9 cellular contexts compared by ENCODE assay signal in the genomic region with DNA sequence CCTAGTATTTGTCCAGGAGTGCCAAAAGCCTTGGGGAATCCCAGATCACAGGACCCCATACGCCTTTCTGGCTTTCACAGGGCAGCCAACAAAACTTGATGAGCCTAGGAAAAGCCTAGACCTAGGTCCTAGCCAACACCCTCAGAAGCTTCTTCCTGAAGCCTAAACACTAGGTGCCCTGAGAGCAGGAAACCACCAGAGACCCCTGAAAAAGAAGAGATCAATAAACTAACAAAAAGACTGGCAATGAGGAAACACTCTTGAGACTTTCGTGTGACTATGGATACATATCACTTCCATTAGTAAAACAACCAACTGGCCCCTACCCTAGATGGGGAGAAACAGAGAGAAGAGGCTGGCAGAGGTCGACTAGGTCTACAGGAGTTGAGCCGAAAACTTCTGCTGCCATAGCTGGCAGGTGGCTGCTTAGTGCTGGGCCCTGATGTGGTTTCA. TPM values are rescaled to one million over a fixed set of nuclear protein-coding genes. Genes with fewer than 3 reads are reported as not detected.
DNase-seq lines count a peak whose midpoint lies in the region; ATAC-seq and TF ChIP-seq lines count a peak whose summit lies in the region.
"Had no signal": no experiment of that assay in that cellular context is flagged by ENCODE, and none has a peak within 500 bp of the region (broad histone marks: within the 10 kb centered on the region; RNA-seq: fewer than 3 reads in every experiment).

No MANE protein-coding gene starts in this region.

- peak overlapping the region; percentile 76 to 96 (median 96) for H3K27ac Mint-ChIP-seq in CD4-positive, CD25-positive, alpha-beta regulatory T cell

- DNase-seq in CD4-positive, CD25-positive, alpha-beta regulatory T cell, result no peak
- DNase-seq in dorsolateral prefrontal cortex, result no peak
- no peak for DNase-seq in AML-193 (lab: John Stamatoyannopoulos, UW)
- no peak for DNase-seq in GM13977 (ENCODE audit: low spot score)
- no peak for DNase-seq in C1 segment of cervical spinal cord (lab: John Stamatoyannopoulos, UW)

- intact Hi-C loops in dorsolateral prefrontal cortex (cut with DNase I), result loop anchor here (2.0 to 10.0 kb wide), 5 partner anchors 27 to 1101 kb away; partner anchors contain the start of genes CDC6 (in 2 of the 2) and CWC25 (in 1 of the 2)

- H3K4me1 ChIP-seq in CD4-positive, CD25-positive, alpha-beta regulatory T cell (ENCODE audit: control insufficient read depth, insufficient read depth, low read length, poor library complexity, severe bottlenecking), result peaks cover 51% of the 10 kb centered on the region
- H3K4me1 ChIP-seq in neutrophil (ENCODE audit: control insufficient read depth in 1 of 2, insufficient read depth in 1 of 2, low read depth in 1 of 2, low read length in 1 of 2), result peaks cover 45 to 47% of the 10 kb centered on the region in 2 experiments

- H3K27ac ChIP-seq in CD4-positive, CD25-positive, alpha-beta regulatory T cell (ENCODE audit: insufficient read depth, low read length, poor library complexity, severe bottlenecking), result peak overlapping the region; percentile 86
- H3K27ac ChIP-seq in KOPT-K1 (ENCODE audit: low read depth, low read length, poor library complexity, severe bottlenecking) (peak overlapping the region; percentile 99), dorsolateral prefrontal cortex (peak overlapping the region in 2 of 59 donors; percentile 12 to 88), neutrophil (no peak overlapping the region)

- peaks cover 25% of the 10 kb centered on the region for H3K36me3 ChIP-seq in CD4-positive, CD25-positive, alpha-beta regulatory T cell (ENCODE audit: control insufficient read depth, insufficient read depth, low read length)
- peaks cover 45% of the 10 kb centered on the region for H3K36me3 ChIP-seq in KOPT-K1 (ENCODE audit: insufficient read depth, low read length)
- H3K36me3 ChIP-seq in neutrophil, result peaks cover 32% of the 10 kb centered on the region

- no peaks in the 10 kb centered on the region for H3K9me3 Mint-ChIP-seq in CD4-positive, CD25-positive, alpha-beta regulatory T cell

- no peak for ATAC-seq in CD4-positive, CD25-positive, alpha-beta regulatory T cell (ENCODE audit: low read depth in 2 of 2)
- no peak for ATAC-seq in HG02588 (IDR thresholded peaks at IDR 0.05; ENCODE audit: unreplicated experiment)

- peaks cover 0 to 66% (median 41%) of the 10 kb centered on the region in 4 donors for H3K4me1 Mint-ChIP-seq in CD4-positive, CD25-positive, alpha-beta regulatory T cell

- H3K9me3 ChIP-seq in CD4-positive, CD25-positive, alpha-beta regulatory T cell (ENCODE audit: control insufficient read depth in 2 of 2, low read length in 2 of 2), result no peaks in the 10 kb centered on the region
- no peaks in the 10 kb centered on the region for H3K9me3 ChIP-seq in KOPT-K1 (ENCODE audit: insufficient read depth, low read length, poor library complexity, severe bottlenecking)
- H3K9me3 ChIP-seq in neutrophil, result no peaks in the 10 kb centered on the region

- H3K4me3 Mint-ChIP-seq in CD4-positive, CD25-positive, alpha-beta regulatory T cell, result peak overlapping the region; percentile 89 to 97 (median 94)

- no peaks in the 10 kb centered on the region for H3K27me3 ChIP-seq in CD4-positive, CD25-positive, alpha-beta regulatory T cell (ENCODE audit: control insufficient read depth, insufficient read depth, low read length)
- H3K27me3 ChIP-seq in dorsolateral prefrontal cortex, result no peaks in the 10 kb centered on the region
- H3K27me3 ChIP-seq in neutrophil, result no peaks in the 10 kb centered on the region

- no peaks in the 10 kb centered on the region for H3K27me3 Mint-ChIP-seq in CD4-positive, CD25-positive, alpha-beta regulatory T cell

- peaks cover 25% of the 10 kb centered on the region for H3K36me3 Mint-ChIP-seq in CD4-positive, CD25-positive, alpha-beta regulatory T cell

- in situ Hi-C loops in GM13977 (cut with MboI; ENCODE audit: low pct_unique_long_range_greater_than_20kb, low sequenced_read_pairs, unreplicated experiment), result no loop called here

- TF ChIP-seq CTCF in dorsolateral prefrontal cortex (IDR thresholded peaks at IDR 0.05 in 54 of 56, conservative IDR thresholded peaks at IDR 0.05 in 2 of 56; ENCODE audit: low read depth in 1 of 56, partially characterized antibody in 56 of 56) (no peak), neutrophil (IDR thresholded peaks at IDR 0.05) (no peak), GM13977 (IDR thresholded peaks at IDR 0.05; ENCODE audit: extremely low read depth, insufficient read depth, missing control alignments) (no peak)

- peak overlapping the region; percentile 89 for H3K4me3 ChIP-seq in CD4-positive, CD25-positive, alpha-beta regulatory T cell (ENCODE audit: low read depth, low read length)
- peak overlapping the region; percentile 51 to 95 (median 82) for H3K4me3 ChIP-seq in dorsolateral prefrontal cortex
- peak overlapping the region; percentile 60 to 99 for H3K4me3 ChIP-seq in neutrophil (ENCODE audit: low read depth in 1 of 2, low read length in 1 of 2)

RNA-seq across cellular contexts. Expression of gene ORMDL3, which starts 1.2 kb away (rescaled TPM):
- total RNA-seq in CD4-positive, CD25-positive, alpha-beta regulatory T cell, result 104 TPM
- 100 to 1,000 TPM in 3 of 4 donors, 10 to 100 TPM in 1; 99.5 to 176 (median 127) TPM for polyA plus RNA-seq in CD4-positive, CD25-positive, alpha-beta regulatory T cell
- 10 to 100 TPM; 42.7 to 90.1 (median 58.8) TPM for total RNA-seq in dorsolateral prefrontal cortex

RNA-seq across cellular contexts. Expression of gene LRRC3C, which starts 1.4 kb away (rescaled TPM):
- total RNA-seq in CD4-positive, CD25-positive, alpha-beta regulatory T cell, result not detected
- polyA plus RNA-seq in CD4-positive, CD25-positive, alpha-beta regulatory T cell, result under 1 TPM in 1 of 4 donors, not detected in 3; 0.38 TPM
- total RNA-seq in dorsolateral prefrontal cortex, result under 1 TPM in 6 of 120 experiments, not detected in 114; 0.47 to 1.00 (median 0.60) TPM
- total RNA-seq: T-helper 2 cell treated with Interferon-gamma antibody and Interleukin-4, amounts not matched to agents 100 ng/mL and 5 ng/mL, for 36 hours had no signal

RNA-seq across cellular contexts. Expression of gene GSDMB, which starts 7.7 kb away (rescaled TPM):
- total RNA-seq in CD4-positive, CD25-positive, alpha-beta regulatory T cell, result 38.0 TPM
- 1 to 10 TPM in 2 of 4 donors, under 1 TPM in 2; 0.69 to 1.8 (median 1.0) TPM for polyA plus RNA-seq in CD4-positive, CD25-positive, alpha-beta regulatory T cell
- 10 to 100 TPM in 118 of 120 experiments, 1 to 10 TPM in 2; 8.8 to 58.3 (median 24.9) TPM for total RNA-seq in dorsolateral prefrontal cortex

RNA-seq across cellular contexts. Expression of gene GSDMA, which starts 36.6 kb away (rescaled TPM):
- 1.5 TPM for total RNA-seq in CD4-positive, CD25-positive, alpha-beta regulatory T cell
- polyA plus RNA-seq in CD4-positive, CD25-positive, alpha-beta regulatory T cell, result 1 to 10 TPM; 1.1 to 2.8 (median 2.1) TPM
- total RNA-seq in dorsolateral prefrontal cortex, result 1 to 10 TPM in 1 of 120 experiments, under 1 TPM in 5, not detected in 114; 0.22 to 1.3 (median 0.35) TPM

RNA-seq across cellular contexts. Expression of gene PSMD3, which starts 54.4 kb away (rescaled TPM):
- total RNA-seq in CD4-positive, CD25-positive, alpha-beta regulatory T cell, result 62.4 TPM
- polyA plus RNA-seq in CD4-positive, CD25-positive, alpha-beta regulatory T cell, result 10 to 100 TPM; 47.9 to 51.0 (median 49.3) TPM
- total RNA-seq in dorsolateral prefrontal cortex, result 100 to 1,000 TPM in 50 of 120 experiments, 10 to 100 TPM in 70; 70.5 to 136 (median 98.5) TPM
